In genomic region chr3:24680214-24680967, GRCh38 we compare ENCODE assay signal across 8 cellular contexts.
A peak's percentile ranks its signal among the peaks of the same experiment; 100 is the strongest.
DNase-seq lines count a peak whose midpoint lies in the region; ATAC-seq and TF ChIP-seq lines count a peak whose summit lies in the region.

No MANE protein-coding gene starts in this region.

- intact Hi-C loops in Right ventricle myocardium inferior (cut with DNase I) (loop anchor here (5.0 kb wide), 1 partner anchor 793 kb away; no protein-coding TSS in a partner anchor), posterior vena cava (cut with DNase I) (loop anchor here in 1 of 2 donors (5.0 kb wide), 1 partner anchor 683 kb away; no protein-coding TSS in a partner anchor), lower leg skin (cut with DNase I; ENCODE audit: low total_unique reads) (loop anchor here (10.0 kb wide), 1 partner anchor 686 kb away; no protein-coding TSS in a partner anchor)

- 44 to 45% methylated on average over 9 of the region's 9 CpGs for WGBS in lower leg skin, 2 donors

- peak; percentile 71 for TF ChIP-seq CTCF in BE2C (IDR thresholded peaks at IDR 0.05; ENCODE audit: low read depth, low read length)
- no peak for TF ChIP-seq CTCF in lower leg skin (IDR thresholded peaks at IDR 0.05)

- H3K27me3 ChIP-seq in BE2C: no peaks in the 10 kb centered on the region

- H3K4me1 ChIP-seq in BE2C: no peaks in the 10 kb centered on the region

- H3K4me3 ChIP-seq in BE2C (ENCODE audit: low read depth, low read length): no peak overlapping the region
- no peak overlapping the region for H3K4me3 ChIP-seq in lower leg skin (ENCODE audit: low read depth, poor library complexity, severe bottlenecking)

- H3K36me3 ChIP-seq in BE2C: no peaks in the 10 kb centered on the region

- DNase-seq in BE2C (peak; percentile 56), NCI-H2227 (lab: John Stamatoyannopoulos, UW; ENCODE audit: unreplicated experiment) (peak; percentile 38), activated T-cell treated with anti-CD3 and anti-CD28 coated beads for 48 hours (ENCODE audit: low read depth) (peak; percentile 51), Right ventricle myocardium inferior (ENCODE audit: missing footprints) (peak; percentile 73), posterior vena cava (ENCODE audit: low spot score) (peak; percentile 85), lower leg skin (ENCODE audit: low spot score in 2 of 2) (no peak)

- ATAC-seq in GM18868 (IDR thresholded peaks at IDR 0.05; ENCODE audit: unreplicated experiment) (peak; percentile 69), HG02973 (IDR thresholded peaks at IDR 0.05; ENCODE audit: unreplicated experiment) (peak; percentile 76), Right ventricle myocardium inferior (peak; percentile 52)

- TF ChIP-seq POLR2A in lower leg skin (IDR thresholded peaks at IDR 0.05): no peak

- H3K9me3 ChIP-seq in BE2C: no peaks in the 10 kb centered on the region

Comparison
In these comparisons a context has a peak if more than half of its experiments do, and no peak if none do; other contexts are left out.
1. DNase-seq: peak in BE2C (single experiment), NCI-H2227 (single experiment), activated T-cell treated with anti-CD3 and anti-CD28 coated beads for 48 hours (single experiment), Right ventricle myocardium inferior (single experiment) and posterior vena cava (single experiment); none in lower leg skin (0 of 2).
2. Peak in every context shown above with its lines, with median percentiles within 50 percentile points of each other: ATAC-seq.